9 cellular contexts compared by ENCODE assay signal in the genomic region with DNA sequence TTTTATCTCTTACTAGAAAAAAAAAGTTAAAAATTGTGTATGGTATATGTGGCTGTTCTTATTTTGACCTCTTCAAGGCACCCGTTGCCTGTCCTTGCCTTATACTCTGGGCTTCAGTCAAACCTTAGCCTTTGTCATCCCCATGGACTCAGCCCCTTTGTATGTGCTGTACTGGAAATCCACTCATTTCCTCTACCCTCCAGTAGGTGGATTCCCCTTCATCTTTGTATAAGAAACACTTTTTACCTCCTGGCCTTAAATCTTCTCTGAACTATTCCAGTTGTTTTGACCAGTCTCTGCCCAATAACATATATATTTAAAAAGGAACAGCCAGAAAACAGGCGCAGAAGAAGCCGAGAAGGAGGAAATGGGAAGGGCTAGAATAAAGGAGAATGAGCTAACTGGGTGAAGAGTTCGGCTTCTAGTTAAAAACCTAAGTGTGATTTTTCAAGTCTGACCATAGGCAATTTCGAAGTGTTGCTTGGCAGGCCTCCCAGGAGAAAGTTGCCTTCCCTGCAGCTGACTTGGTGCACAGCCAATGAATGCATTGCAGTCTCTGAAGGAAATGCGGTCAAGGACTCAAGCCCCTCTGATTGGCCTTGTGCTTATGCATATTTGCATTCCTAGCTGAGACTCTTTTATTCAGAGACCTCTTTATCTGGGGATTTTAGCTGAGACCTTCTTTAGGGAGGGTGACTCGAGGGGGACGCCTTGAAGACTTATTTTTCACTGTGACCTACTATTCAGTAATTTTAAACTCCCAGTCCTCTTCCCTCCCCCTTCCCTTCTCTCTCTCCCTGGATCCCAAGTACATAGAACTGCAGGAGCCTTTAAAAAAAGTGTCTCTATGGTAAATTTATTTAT.
DNase-seq lines count a peak whose midpoint lies in the region; ATAC-seq and TF ChIP-seq lines count a peak whose summit lies in the region.
"Had no signal": no experiment of that assay in that cellular context is flagged by ENCODE, and none has a peak within 500 bp of the region (broad histone marks: within the 10 kb centered on the region; RNA-seq: fewer than 3 reads in every experiment).

No MANE protein-coding gene starts in this region.

- H4K5ac ChIP-seq in IMR-90 (ENCODE audit: low read depth, low read length): no peak overlapping the region

- DNase-seq in IMR-90 (peak; percentile 41), cardiac fibroblast (ENCODE audit: low read depth in 2 of 2) (peak; percentile 71 to 90), lower lobe of right lung (peak; percentile 52), tibial artery (peak; percentile 43 to 74), SK-N-DZ (ENCODE audit: low spot score) (no peak)
- DNase-seq in activated CD4-positive, alpha-beta T cell treated with anti-CD3 and anti-CD28 coated beads for 4 hours: no peak
- DNase-seq: stimulated activated CD4-positive, alpha-beta T cell treated with anti-CD3 and anti-CD28 coated beads, Interleukin-4, amount 100 ng/mL, for 4 hours; T-helper 1 cell had no signal

- no peak for TF ChIP-seq POLR2A in IMR-90 (IDR thresholded peaks at IDR 0.05; ENCODE audit: low read depth, low read length)

- no peak overlapping the region for H2AK5ac ChIP-seq in IMR-90 (ENCODE audit: low read depth, low read length)

- no peak overlapping the region for H2AK9ac ChIP-seq in IMR-90 (replicated peaks; ENCODE audit: low read depth, low read length, poor library complexity)

- CTCF ChIA-PET in IMR-90 (lab: Yijun Ruan, JAX): no interaction called here

- TF ChIP-seq CTCF in IMR-90 (conservative IDR thresholded peaks at IDR 0.05; ENCODE audit: low read depth, low read length) (no peak), cardiac fibroblast (IDR thresholded peaks at IDR 0.05; ENCODE audit: low read depth, low read length) (peak; percentile 31), lower lobe of right lung (IDR thresholded peaks at IDR 0.05) (no peak), tibial artery (IDR thresholded peaks at IDR 0.05) (no peak)

- H3K14ac ChIP-seq in IMR-90 (replicated peaks; ENCODE audit: low read depth, low read length): no peak overlapping the region

- no peaks in the 10 kb centered on the region for H3K4me1 ChIP-seq in IMR-90 (ENCODE audit: control insufficient read depth, insufficient read depth, low read length)
- peaks cover 5% of the 10 kb centered on the region for H3K4me1 ChIP-seq in lower lobe of right lung
- peaks cover 0 to 16% (median 9%) of the 10 kb centered on the region in 4 donors for H3K4me1 ChIP-seq in tibial artery

- H3K4me2 ChIP-seq in IMR-90 (ENCODE audit: low read depth, low read length): no peak overlapping the region

- no peaks in the 10 kb centered on the region for H3K36me3 ChIP-seq in IMR-90 (ENCODE audit: control insufficient read depth, insufficient read depth, low read length)
- H3K36me3 ChIP-seq in lower lobe of right lung: no peaks in the 10 kb centered on the region
- H3K36me3 ChIP-seq in tibial artery: no peaks in the 10 kb centered on the region

- H3K18ac ChIP-seq in IMR-90 (ENCODE audit: low read depth, low read length): no peak overlapping the region

- H4K91ac ChIP-seq in IMR-90 (ENCODE audit: insufficient read depth, low read depth, low read length): no peak overlapping the region

- H3K4ac ChIP-seq in IMR-90 (ENCODE audit: low read depth, low read length): no peak overlapping the region

- H2BK120ac ChIP-seq in IMR-90 (ENCODE audit: low read depth, low read length): no peak overlapping the region

- in situ Hi-C loops in IMR-90 (cut with MboI; ENCODE audit: low sequenced_read_pairs): loop anchor here (25.0 kb wide), 1 partner anchor 828 kb away; no protein-coding TSS in a partner anchor

- no peaks in the 10 kb centered on the region for H4K20me1 ChIP-seq in IMR-90 (ENCODE audit: insufficient read depth, low read length)

- no peak for TF ChIP-seq RAD21 in IMR-90 (IDR thresholded peaks at IDR 0.05; ENCODE audit: low read length)

- peak; percentile 71 for ATAC-seq in IMR-90 (ENCODE audit: low read depth)
- ATAC-seq in lower lobe of right lung: peak; percentile 72 to 74
- no peak for ATAC-seq in HG03460 (IDR thresholded peaks at IDR 0.05; ENCODE audit: unreplicated experiment)

- H2AFZ ChIP-seq in IMR-90 (replicated peaks; ENCODE audit: low read length, poor library complexity): no peak overlapping the region

- H2BK5ac ChIP-seq in IMR-90 (ENCODE audit: low read depth, low read length, poor library complexity, severe bottlenecking): no peak overlapping the region

- H2BK20ac ChIP-seq in IMR-90 (ENCODE audit: low read depth, low read length): no peak overlapping the region

- H3K27ac ChIP-seq in IMR-90 (ENCODE audit: insufficient read depth, low read length): no peak overlapping the region
- no peak overlapping the region for H3K27ac ChIP-seq in lower lobe of right lung
- H3K27ac ChIP-seq in tibial artery: no peak overlapping the region

- H2BK15ac ChIP-seq in IMR-90 (ENCODE audit: low read depth, low read length): no peak overlapping the region

- H4K8ac ChIP-seq in IMR-90 (ENCODE audit: low read depth in 2 of 2, low read length in 2 of 2): no peak overlapping the region

- H3K4me3 ChIP-seq in IMR-90 (ENCODE audit: insufficient read depth, low read depth, low read length) (no peak overlapping the region), cardiac fibroblast (replicated peaks in 1 of 2; ENCODE audit: low read depth in 2 of 2, low read length in 2 of 2) (no peak overlapping the region), lower lobe of right lung (no peak overlapping the region), tibial artery (peak overlapping the region in 1 of 2 donors; percentile 21)

- intact Hi-C loops in IMR-90 (cut with micrococcal nuclease) (no loop called here), lower lobe of right lung (cut with DNase I) (no loop called here), tibial artery (cut with DNase I; ENCODE audit: low total_unique reads) (no loop called here)

- H3K27me3 ChIP-seq in IMR-90 (ENCODE audit: control insufficient read depth, insufficient read depth, low read length) (no peaks in the 10 kb centered on the region), lower lobe of right lung (ENCODE audit: low read depth) (no peaks in the 10 kb centered on the region), tibial artery (no peaks in the 10 kb centered on the region)

- dilution Hi-C loops in IMR-90 (cut with HindIII; ENCODE audit: low sequenced_read_pairs, unreplicated experiment): no loop called here

- BruUV-seq in IMR-90 (replicated peaks; lab: Mats Ljungman, UMichigan): no TSS peak

- no peaks in the 10 kb centered on the region for H3K9me3 ChIP-seq in IMR-90 (ENCODE audit: control insufficient read depth, insufficient read depth, low read length)
- H3K9me3 ChIP-seq in lower lobe of right lung: no peaks in the 10 kb centered on the region
- H3K9me3 ChIP-seq in tibial artery: no peaks in the 10 kb centered on the region

- POLR2A ChIA-PET in IMR-90 (lab: Charles Lee; ENCODE audit: unreplicated experiment): no interaction called here

- 10% methylated on average over 2 of the region's 8 CpGs; no CpG with 5 or more reads in 1 of the 2 experiments for WGBS in IMR-90 (ENCODE audit: extremely low coverage in 2 of 2, insufficient read length in 1 of 2), 2 experiments

- H3K79me1 ChIP-seq in IMR-90 (ENCODE audit: low read depth in 1 of 2, low read length in 2 of 2): no peaks in the 10 kb centered on the region

- H3K9me1 ChIP-seq in IMR-90 (ENCODE audit: insufficient read depth, low read length): no peaks in the 10 kb centered on the region

- H3K23ac ChIP-seq in IMR-90 (ENCODE audit: low read depth, low read length): no peak overlapping the region

- H3K56ac ChIP-seq in IMR-90 (ENCODE audit: extremely low read depth, insufficient read depth, low read length): no peak overlapping the region

- H3K9ac ChIP-seq in IMR-90 (ENCODE audit: low read depth, low read length): no peak overlapping the region

TF ChIP-seq in IMR-90, 13 proteins besides CTCF, POLR2A, EP300 and RAD21:
- no peak for TF ChIP-seq MAFK (IDR thresholded peaks at IDR 0.05; ENCODE audit: low read depth, low read length)
- TF ChIP-seq RFX5 (IDR thresholded peaks at IDR 0.05; ENCODE audit: low read depth, low read length): no peak
- no peak for TF ChIP-seq BHLHE40 (IDR thresholded peaks at IDR 0.05; ENCODE audit: low read depth, low read length)
- TF ChIP-seq MXI1 (IDR thresholded peaks at IDR 0.05; ENCODE audit: borderline replicate concordance, low read depth, low read length): no peak
- TF ChIP-seq MAZ (IDR thresholded peaks at IDR 0.05; ENCODE audit: borderline replicate concordance, low read depth, low read length): no peak
- TF ChIP-seq RCOR1 (IDR thresholded peaks at IDR 0.05; ENCODE audit: insufficient replicate concordance, low read length): no peak
- no peak for TF ChIP-seq CEBPB (IDR thresholded peaks at IDR 0.05; ENCODE audit: low read depth, low read length)
- TF ChIP-seq, protein P1, sequence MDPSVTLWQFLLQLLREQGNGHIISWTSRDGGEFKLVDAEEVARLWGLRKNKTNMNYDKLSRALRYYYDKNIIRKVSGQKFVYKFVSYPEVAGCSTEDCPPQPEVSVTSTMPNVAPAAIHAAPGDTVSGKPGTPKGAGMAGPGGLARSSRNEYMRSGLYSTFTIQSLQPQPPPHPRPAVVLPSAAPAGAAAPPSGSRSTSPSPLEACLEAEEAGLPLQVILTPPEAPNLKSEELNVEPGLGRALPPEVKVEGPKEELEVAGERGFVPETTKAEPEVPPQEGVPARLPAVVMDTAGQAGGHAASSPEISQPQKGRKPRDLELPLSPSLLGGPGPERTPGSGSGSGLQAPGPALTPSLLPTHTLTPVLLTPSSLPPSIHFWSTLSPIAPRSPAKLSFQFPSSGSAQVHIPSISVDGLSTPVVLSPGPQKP (IDR thresholded peaks at IDR 0.05; ENCODE audit: borderline replicate concordance, low read depth, low read length): no peak
- TF ChIP-seq, protein P2, sequence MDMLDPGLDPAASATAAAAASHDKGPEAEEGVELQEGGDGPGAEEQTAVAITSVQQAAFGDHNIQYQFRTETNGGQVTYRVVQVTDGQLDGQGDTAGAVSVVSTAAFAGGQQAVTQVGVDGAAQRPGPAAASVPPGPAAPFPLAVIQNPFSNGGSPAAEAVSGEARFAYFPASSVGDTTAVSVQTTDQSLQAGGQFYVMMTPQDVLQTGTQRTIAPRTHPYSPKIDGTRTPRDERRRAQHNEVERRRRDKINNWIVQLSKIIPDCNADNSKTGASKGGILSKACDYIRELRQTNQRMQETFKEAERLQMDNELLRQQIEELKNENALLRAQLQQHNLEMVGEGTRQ (IDR thresholded peaks at IDR 0.05; ENCODE audit: low read depth, low read length): no peak
- no peak for TF ChIP-seq FOS (IDR thresholded peaks at IDR 0.05; ENCODE audit: low read depth, low read length)
- TF ChIP-seq CHD1 (IDR thresholded peaks at IDR 0.05; ENCODE audit: low read depth, low read length): no peak
- TF ChIP-seq SMC3 (IDR thresholded peaks at IDR 0.05; ENCODE audit: low read depth, low read length): no peak
- no peak for TF ChIP-seq NFE2L2 (IDR thresholded peaks at IDR 0.05; ENCODE audit: low read depth, low read length)

Comparison
In these comparisons a context has a peak if more than half of its experiments do, and no peak if none do; other contexts are left out.
1. DNase-seq: peak in IMR-90 (single experiment), cardiac fibroblast (2 of 2), lower lobe of right lung (single experiment) and tibial artery (2 of 2); none in SK-N-DZ (single experiment) and activated CD4-positive, alpha-beta T cell treated with anti-CD3 and anti-CD28 coated beads for 4 hours (0 of 2).